In the genomic region with DNA sequence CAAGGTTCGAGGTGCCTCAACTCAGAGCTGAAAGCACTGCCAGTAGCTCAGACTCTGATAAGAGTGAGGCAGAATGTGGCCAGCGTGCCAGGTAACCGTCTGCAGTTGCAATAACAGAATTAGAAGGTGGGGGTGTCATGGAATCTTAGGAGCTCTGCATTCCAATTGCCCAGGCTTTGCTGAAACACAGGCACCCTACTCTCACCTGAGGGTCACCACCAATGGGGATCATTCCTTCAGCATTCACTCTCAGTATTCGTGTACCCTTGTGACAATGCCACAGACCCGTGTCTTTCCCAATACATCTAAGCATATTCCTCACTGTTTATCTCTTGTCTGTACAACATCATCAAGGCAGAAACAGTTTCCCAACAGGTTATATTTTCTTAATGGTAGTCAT, we compare ENCODE assay signal across 7 cellular contexts. TPM values are rescaled to one million over a fixed set of nuclear protein-coding genes. Genes with fewer than 3 reads are reported as not detected.
DNase-seq lines count a peak whose midpoint lies in the region; ATAC-seq and TF ChIP-seq lines count a peak whose summit lies in the region.
"Not testable (repeated sequence)": the region's sequence is repeated elsewhere in the genome, so short reads cannot be mapped to it uniquely, and the experiment has no call there.

A gene with protein sequence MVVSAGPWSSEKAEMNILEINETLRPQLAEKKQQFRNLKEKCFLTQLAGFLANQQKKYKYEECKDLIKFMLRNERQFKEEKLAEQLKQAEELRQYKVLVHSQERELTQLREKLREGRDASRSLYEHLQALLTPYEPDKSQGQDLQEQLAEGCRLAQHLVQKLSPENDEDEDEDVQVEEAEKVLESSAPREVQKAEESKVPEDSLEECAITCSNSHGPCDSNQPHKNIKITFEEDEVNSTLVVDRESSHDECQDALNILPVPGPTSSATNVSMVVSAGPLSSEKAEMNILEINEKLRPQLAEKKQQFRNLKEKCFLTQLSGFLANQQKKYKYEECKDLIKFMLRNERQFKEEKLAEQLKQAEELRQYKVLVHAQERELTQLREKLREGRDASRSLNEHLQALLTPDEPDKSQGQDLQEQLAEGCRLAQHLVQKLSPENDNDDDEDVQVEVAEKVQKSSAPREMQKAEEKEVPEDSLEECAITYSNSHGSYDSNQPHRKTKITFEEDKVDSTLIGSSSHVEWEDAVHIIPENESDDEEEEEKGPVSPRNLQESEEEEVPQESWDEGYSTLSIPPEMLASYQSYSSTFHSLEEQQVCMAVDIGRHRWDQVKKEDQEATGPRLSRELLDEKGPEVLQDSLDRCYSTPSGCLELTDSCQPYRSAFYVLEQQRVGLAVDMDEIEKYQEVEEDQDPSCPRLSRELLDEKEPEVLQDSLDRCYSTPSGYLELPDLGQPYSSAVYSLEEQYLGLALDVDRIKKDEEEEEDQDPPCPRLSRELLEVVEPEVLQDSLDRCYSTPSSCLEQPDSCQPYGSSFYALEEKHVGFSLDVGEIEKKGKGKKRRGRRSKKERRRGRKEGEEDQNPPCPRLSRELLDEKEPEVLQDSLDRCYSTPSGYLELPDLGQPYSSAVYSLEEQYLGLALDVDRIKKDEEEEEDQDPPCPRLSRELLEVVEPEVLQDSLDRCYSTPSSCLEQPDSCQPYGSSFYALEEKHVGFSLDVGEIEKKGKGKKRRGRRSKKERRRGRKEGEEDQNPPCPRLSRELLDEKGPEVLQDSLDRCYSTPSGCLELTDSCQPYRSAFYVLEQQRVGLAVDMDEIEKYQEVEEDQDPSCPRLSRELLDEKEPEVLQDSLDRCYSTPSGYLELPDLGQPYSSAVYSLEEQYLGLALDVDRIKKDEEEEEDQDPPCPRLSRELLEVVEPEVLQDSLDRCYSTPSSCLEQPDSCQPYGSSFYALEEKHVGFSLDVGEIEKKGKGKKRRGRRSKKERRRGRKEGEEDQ (N-terminal part only) (minus strand): TSS at position 101 of the 400 bp plus-strand sequence. CDS start 294 bp downstream, outside the sequence.

- not testable (repeated sequence) for DNase-seq in HT1080 (ENCODE audit: low read depth); T-helper 17 cell; activated naive CD8-positive, alpha-beta T cell treated with anti-CD3 and anti-CD28 coated beads, Interleukin-2, amount 10 ng/mL, durations not matched to agents 7 days and 5 days; left colon; natural killer cell; spleen

- peaks cover 0 to 10% (median 0%) of the 10 kb centered on the region in 6 donors for H3K36me3 ChIP-seq in spleen

- not testable (repeated sequence) for H3K27me3 Mint-ChIP-seq in T-helper 17 cell; activated naive CD8-positive, alpha-beta T cell treated with anti-CD3 and anti-CD28 coated beads, Interleukin-2, amount 10 ng/mL, durations not matched to agents 7 days and 5 days; natural killer cell (ENCODE audit: low read depth in 2 of 2)

- POLR2A ChIA-PET in activated naive CD8-positive, alpha-beta T cell treated with anti-CD3 and anti-CD28 coated beads, Interleukin-2, amount 10 ng/mL, durations not matched to agents 7 days and 5 days (lab: Charles Lee), result not testable (repeated sequence)

- H3K36me3 Mint-ChIP-seq in T-helper 17 cell (ENCODE audit: low read depth); activated naive CD8-positive, alpha-beta T cell treated with anti-CD3 and anti-CD28 coated beads, Interleukin-2, amount 10 ng/mL, durations not matched to agents 7 days and 5 days; natural killer cell: not testable (repeated sequence)

- H3K27ac Mint-ChIP-seq in T-helper 17 cell; activated naive CD8-positive, alpha-beta T cell treated with anti-CD3 and anti-CD28 coated beads, Interleukin-2, amount 10 ng/mL, durations not matched to agents 7 days and 5 days; natural killer cell: not testable (repeated sequence)

- not testable (repeated sequence) for H3K4me1 ChIP-seq in spleen

- H3K9me3 ChIP-seq in T-helper 17 cell (ENCODE audit: control insufficient read depth, low read length, poor library complexity, severe bottlenecking); spleen: not testable (repeated sequence)

- H3K27me3 ChIP-seq in spleen (replicated peaks in 1 of 7), result not testable (repeated sequence)

- TF ChIP-seq CTCF in natural killer cell (IDR thresholded peaks at IDR 0.05); spleen (IDR thresholded peaks at IDR 0.05 in 8 of 11, conservative IDR thresholded peaks at IDR 0.05 in 3 of 11): not testable (repeated sequence)

- intact Hi-C loops in left colon (cut with DNase I, micrococcal nuclease); natural killer cell (cut with micrococcal nuclease); spleen (cut with DNase I; ENCODE audit: low total_unique reads): not testable (repeated sequence)

- not testable (repeated sequence) for H3K4me1 Mint-ChIP-seq in T-helper 17 cell; activated naive CD8-positive, alpha-beta T cell treated with anti-CD3 and anti-CD28 coated beads, Interleukin-2, amount 10 ng/mL, durations not matched to agents 7 days and 5 days; natural killer cell

- H3K4me3 Mint-ChIP-seq in T-helper 17 cell; activated naive CD8-positive, alpha-beta T cell treated with anti-CD3 and anti-CD28 coated beads, Interleukin-2, amount 10 ng/mL, durations not matched to agents 7 days and 5 days; natural killer cell: not testable (repeated sequence)

- not testable (repeated sequence) for ATAC-seq in T-helper 17 cell; activated naive CD8-positive, alpha-beta T cell treated with anti-CD3 and anti-CD28 coated beads, Interleukin-2, amount 10 ng/mL, durations not matched to agents 7 days and 5 days (ENCODE audit: low read depth); esophagus mucosa; left colon; natural killer cell

- WGBS in spleen, 5 donors, result no CpG with 5 or more reads among the region's 5 CpGs

- H3K4me3 ChIP-seq in spleen, result not testable (repeated sequence)

- not testable (repeated sequence) for TF ChIP-seq POLR2A in spleen (IDR thresholded peaks at IDR 0.05)

- H3K9me3 Mint-ChIP-seq in activated naive CD8-positive, alpha-beta T cell treated with anti-CD3 and anti-CD28 coated beads, Interleukin-2, amount 10 ng/mL, durations not matched to agents 7 days and 5 days; natural killer cell: not testable (repeated sequence)

- not testable (repeated sequence) for H3K27ac ChIP-seq in spleen

RNA-seq across cellular contexts. Expression of the gene that starts here (rescaled TPM):
- 13.8 and 15.1 TPM in 2 replicates for total RNA-seq in HT1080 (2014; rRNA removed; shearing (Covaris generic))
- 25.4 and 25.6 TPM in 2 replicates for polyA plus RNA-seq in HT1080 (2015; cell fraction: cytosol; rRNA removed)
- polyA plus RNA-seq in HT1080 (2015; cell fraction: nucleus; rRNA removed), result 33.6 and 35.5 TPM in 2 replicates
- total RNA-seq in T-helper 17 cell (10 to 100 TPM; 25.8 to 32.7 TPM), esophagus mucosa (24.5 TPM), left colon (10 to 100 TPM; 21.5 to 29.3 TPM), natural killer cell (10 to 100 TPM; 40.8 to 53.3 (median 51.8) TPM), spleen (10 to 100 TPM; 30.7 to 81.0 (median 47.3) TPM)
- total RNA-seq in activated naive CD8-positive, alpha-beta T cell treated with anti-CD3 and anti-CD28 coated beads, Interleukin-2, amount 10 ng/mL, durations not matched to agents 7 days and 5 days, result 10 to 100 TPM; 16.8 to 17.3 TPM
- polyA plus RNA-seq in spleen, result 10 to 100 TPM; 17.1 to 29.4 (median 29.0) TPM
